In genomic region chr3:100246999-100247398, GRCh38 we compare ENCODE assay signal across 23 cellular contexts.
"Had no signal": no experiment of that assay in that cellular context is flagged by ENCODE, and none has a peak within 500 bp of the region (broad histone marks: within the 10 kb centered on the region; RNA-seq: fewer than 3 reads in every experiment).

No MANE protein-coding gene starts in this region.

- H3K36me3 Mint-ChIP-seq: stimulated activated memory B cell treated with anti-CD40 and anti-IgM and Interleukin-4, amounts not matched to agents 10 μg/mL and 1 μg/mL and 100 μg/mL, for 72 hours; stimulated activated naive B cell treated with anti-CD40 and anti-IgM and Interleukin-4, amounts not matched to agents 10 μg/mL and 1 μg/mL and 100 μg/mL, for 72 hours; type B pancreatic cell had no signal

- H3K9me3 Mint-ChIP-seq: stimulated activated naive B cell treated with anti-CD40 and anti-IgM and Interleukin-4, amounts not matched to agents 10 μg/mL and 1 μg/mL and 100 μg/mL, for 72 hours; stimulated activated naive CD8-positive, alpha-beta T cell treated with anti-CD3 and anti-CD28 coated beads, Interleukin-15, Interleukin-2, amounts not matched to agents 100 ng/mL and 50 ng/mL, for 24 hours; type B pancreatic cell had no signal

- H3K4me3 Mint-ChIP-seq: stimulated activated memory B cell treated with anti-CD40 and anti-IgM and Interleukin-4, amounts not matched to agents 10 μg/mL and 1 μg/mL and 100 μg/mL, for 72 hours; stimulated activated naive B cell treated with anti-CD40 and anti-IgM and Interleukin-4, amounts not matched to agents 10 μg/mL and 1 μg/mL and 100 μg/mL, for 72 hours; stimulated activated naive CD8-positive, alpha-beta T cell treated with anti-CD3 and anti-CD28 coated beads, Interleukin-15, Interleukin-2, amounts not matched to agents 100 ng/mL and 50 ng/mL, for 24 hours; type B pancreatic cell had no signal

- DNase-seq: stimulated activated CD4-positive, alpha-beta T cell treated with anti-CD3 and anti-CD28 coated beads, Interleukin-1b, Interleukin-23, amount 100 ng/mL, for 48 hours; stimulated activated CD4-positive, alpha-beta T cell treated with anti-CD3 and anti-CD28 coated beads, Interleukin-2, amount 100 ng/mL, for 24 hours; stimulated activated CD4-positive, alpha-beta T cell treated with anti-CD3 and anti-CD28 coated beads, Interleukin-2, amount 100 ng/mL, for 48 hours; stimulated activated CD4-positive, alpha-beta T cell treated with anti-CD3 and anti-CD28 coated beads, Interleukin-4, amount 100 ng/mL, for 1 hour; stimulated activated CD4-positive, alpha-beta T cell treated with anti-CD3 and anti-CD28 coated beads, Interleukin-4, amount 100 ng/mL, for 24 hours; stimulated activated CD4-positive, alpha-beta T cell treated with anti-CD3 and anti-CD28 coated beads, Interleukin-4, amount 100 ng/mL, for 4 hours; stimulated activated CD8-positive, alpha-beta memory T cell treated with anti-CD3 and anti-CD28 coated beads, Interleukin-4, amount 100 ng/mL, for 48 hours; stimulated activated naive B cell treated with anti-CD40 and anti-IgM and Interleukin-4, amounts not matched to agents 10 μg/mL and 1 μg/mL and 100 μg/mL, for 72 hours; stimulated activated naive CD4-positive, alpha-beta T cell; stimulated activated naive CD4-positive, alpha-beta T cell treated with Interleukin-2 at 50 U/mL for 16 hours; stomach; substantia nigra; testis; thyroid gland; tibial artery; transverse colon; trophoblast cell; upper lobe of left lung; upper lobe of right lung; uterus had no signal

- H3K4me1 Mint-ChIP-seq: stimulated activated memory B cell treated with anti-CD40 and anti-IgM and Interleukin-4, amounts not matched to agents 10 μg/mL and 1 μg/mL and 100 μg/mL, for 72 hours had no signal

- ATAC-seq: stimulated activated memory B cell treated with anti-CD40 and anti-IgM and Interleukin-4, amounts not matched to agents 10 μg/mL and 1 μg/mL and 100 μg/mL, for 72 hours; stimulated activated naive B cell treated with anti-CD40 and anti-IgM and Interleukin-4, amounts not matched to agents 10 μg/mL and 1 μg/mL and 100 μg/mL, for 72 hours; upper lobe of right lung had no signal

- H3K27me3 Mint-ChIP-seq: stimulated activated memory B cell treated with anti-CD40 and anti-IgM and Interleukin-4, amounts not matched to agents 10 μg/mL and 1 μg/mL and 100 μg/mL, for 72 hours; stimulated activated naive B cell treated with anti-CD40 and anti-IgM and Interleukin-4, amounts not matched to agents 10 μg/mL and 1 μg/mL and 100 μg/mL, for 72 hours; stimulated activated naive CD8-positive, alpha-beta T cell treated with anti-CD3 and anti-CD28 coated beads, Interleukin-15, Interleukin-2, amounts not matched to agents 100 ng/mL and 50 ng/mL, for 24 hours; type B pancreatic cell had no signal

- H3K27ac Mint-ChIP-seq: stimulated activated memory B cell treated with anti-CD40 and anti-IgM and Interleukin-4, amounts not matched to agents 10 μg/mL and 1 μg/mL and 100 μg/mL, for 72 hours; stimulated activated naive B cell treated with anti-CD40 and anti-IgM and Interleukin-4, amounts not matched to agents 10 μg/mL and 1 μg/mL and 100 μg/mL, for 72 hours; stimulated activated naive CD8-positive, alpha-beta T cell treated with anti-CD3 and anti-CD28 coated beads, Interleukin-15, Interleukin-2, amounts not matched to agents 100 ng/mL and 50 ng/mL, for 24 hours; type B pancreatic cell had no signal
